ENCODE assay signal across 17 cellular contexts in the genomic region with DNA sequence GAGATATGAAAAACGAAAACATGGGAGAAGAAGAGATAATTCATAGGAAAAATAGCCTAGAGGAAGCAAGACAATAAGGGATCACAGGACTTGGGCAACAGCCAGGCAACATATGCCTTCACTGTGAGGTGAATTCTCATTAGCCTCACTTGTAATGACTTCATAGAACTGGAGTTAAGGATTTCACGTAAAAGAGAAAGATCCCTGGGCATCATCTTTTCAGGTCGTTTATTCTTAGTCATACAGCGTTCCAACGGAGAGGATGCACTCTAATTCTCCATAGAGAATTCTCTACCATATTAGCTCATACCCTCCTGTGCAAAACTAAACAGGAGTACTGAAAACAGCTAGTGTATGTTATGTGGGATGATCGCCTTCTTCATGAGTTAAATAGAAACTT. TPM values are rescaled to one million over a fixed set of nuclear protein-coding genes. Genes with fewer than 3 reads are reported as not detected.
DNase-seq lines count a peak whose midpoint lies in the region; ATAC-seq and TF ChIP-seq lines count a peak whose summit lies in the region.
"Had no signal": no experiment of that assay in that cellular context is flagged by ENCODE, and none has a peak within 500 bp of the region (broad histone marks: within the 10 kb centered on the region; RNA-seq: fewer than 3 reads in every experiment).

No MANE protein-coding gene starts in this region.

- no peak for TF ChIP-seq EP300 in tibial nerve (IDR thresholded peaks at IDR 0.05)

- H3K27me3 ChIP-seq in right atrium auricular region (no peaks in the 10 kb centered on the region), endocrine pancreas (ENCODE audit: control insufficient read depth, insufficient read depth, low read length) (no peaks in the 10 kb centered on the region), tibial nerve (peaks cover 0 to 5% of the 10 kb centered on the region in 2 donors)
- H3K27me3 ChIP-seq: BLaER1 treated with 17β-estradiol and CSF1 and Interleukin-3, amounts not matched to agents 10 nM and 100 nM had no signal

- H3K4me3 ChIP-seq in right atrium auricular region (no peak overlapping the region), endocrine pancreas (ENCODE audit: control insufficient read depth, insufficient read depth, low read length) (peak overlapping the region; percentile 56), tibial nerve (no peak overlapping the region)
- H3K4me3 ChIP-seq: BLaER1 treated with 17β-estradiol and CSF1 and Interleukin-3, amounts not matched to agents 10 nM and 100 nM; GM12878 had no signal

- H3K9me3 ChIP-seq in right atrium auricular region (peaks cover 0 to 8% of the 10 kb centered on the region in 2 donors), endocrine pancreas (ENCODE audit: control insufficient read depth, low read length) (no peaks in the 10 kb centered on the region), tibial nerve (no peaks in the 10 kb centered on the region)

- H3K27ac ChIP-seq in right atrium auricular region = peak overlapping the region; percentile 85
- no peak overlapping the region for H3K27ac ChIP-seq in tibial nerve
- H3K27ac ChIP-seq: BLaER1 treated with 17β-estradiol and CSF1 and Interleukin-3, amounts not matched to agents 10 nM and 100 nM; RWPE1 had no signal

- no peak for DNase-seq in right atrium auricular region (ENCODE audit: low spot score)
- no peak for DNase-seq in left ventricle myocardium superior
- DNase-seq in iris pigment epithelial cell (ENCODE audit: low read depth) = peak; percentile 22
- DNase-seq in tibial nerve (ENCODE audit: low spot score in 2 of 2) = no peak
- DNase-seq: GDM1, KG1, NCI-H1048, NCI-H2107, NCI-H526 treated with DMSO at 0.1 percent for 48 hours, OCI-M1 had no signal

- H3K4me1 ChIP-seq in right atrium auricular region (no peaks in the 10 kb centered on the region), endocrine pancreas (ENCODE audit: control insufficient read depth, insufficient read depth, low read length) (no peaks in the 10 kb centered on the region), tibial nerve (peaks cover 0 to 19% (median 0%) of the 10 kb centered on the region in 4 donors)
- H3K4me1 ChIP-seq: BLaER1 treated with 17β-estradiol and CSF1 and Interleukin-3, amounts not matched to agents 10 nM and 100 nM had no signal

- intact Hi-C loops in left ventricle myocardium superior (cut with micrococcal nuclease) = no loop called here

- H3K36me3 ChIP-seq in right atrium auricular region (no peaks in the 10 kb centered on the region), endocrine pancreas (ENCODE audit: control insufficient read depth, insufficient read depth, low read length) (no peaks in the 10 kb centered on the region), tibial nerve (no peaks in the 10 kb centered on the region)
- H3K36me3 ChIP-seq: BLaER1 treated with 17β-estradiol and CSF1 and Interleukin-3, amounts not matched to agents 10 nM and 100 nM had no signal

- ATAC-seq in left ventricle myocardium superior (no peak), GM18519 (IDR thresholded peaks at IDR 0.05; ENCODE audit: low FRiP score, unreplicated experiment) (no peak), GM19395 (IDR thresholded peaks at IDR 0.05; ENCODE audit: unreplicated experiment) (no peak), HG02642 (IDR thresholded peaks at IDR 0.05; ENCODE audit: poor library complexity, unreplicated experiment) (no peak)
- ATAC-seq: GM12878 had no signal

- H3K9ac ChIP-seq in endocrine pancreas (ENCODE audit: control insufficient read depth, insufficient read depth, low read length) = no peak overlapping the region
- H3K9ac ChIP-seq: BLaER1 treated with 17β-estradiol and CSF1 and Interleukin-3, amounts not matched to agents 10 nM and 100 nM had no signal

- 56 to 59% methylated on average over 6 of the region's 6 CpGs for WGBS in tibial nerve, 2 donors

- no peak for TF ChIP-seq POLR2A in tibial nerve (IDR thresholded peaks at IDR 0.05)

- TF ChIP-seq CTCF in right atrium auricular region (IDR thresholded peaks at IDR 0.05) (no peak), tibial nerve (IDR thresholded peaks at IDR 0.05) (no peak)

RNA-seq across cellular contexts. Expression of gene PRKG2, which starts 1.4 kb away (rescaled TPM):
- total RNA-seq in right atrium auricular region = 10 to 100 TPM in 1 of 2 donors, 1 to 10 TPM in 1; 2.5 to 20.7 TPM
- total RNA-seq in left ventricle myocardium superior = 0.17 TPM
- 1 to 10 TPM in 3 of 4 donors, under 1 TPM in 1; 0.30 to 4.4 (median 2.4) TPM for total RNA-seq in tibial nerve
- total RNA-seq: GM12878 had no signal

Comparison
In these comparisons a context has a peak if more than half of its experiments do, and no peak if none do; other contexts are left out.
1. H3K27ac ChIP-seq: peak in right atrium auricular region (2 of 2); none in tibial nerve (0 of 4).